10 cellular contexts compared by ENCODE assay signal in genomic region chr14:105026033-105026785, GRCh38. TPM values are rescaled to one million over a fixed set of nuclear protein-coding genes. Genes with fewer than 3 reads are reported as not detected.
DNase-seq lines count a peak whose midpoint lies in the region; ATAC-seq and TF ChIP-seq lines count a peak whose summit lies in the region.
"Had no signal": no experiment of that assay in that cellular context is flagged by ENCODE, and none has a peak within 500 bp of the region (broad histone marks: within the 10 kb centered on the region; RNA-seq: fewer than 3 reads in every experiment).

No MANE protein-coding gene starts in this region.

- peak; percentile 94 for DNase-seq in PC-3
- peak; percentile 68 for DNase-seq in choroid plexus epithelial cell (ENCODE audit: low read depth)
- no peak for DNase-seq in pons (ENCODE audit: low spot score)
- no peak for DNase-seq in COLO668 (lab: John Stamatoyannopoulos, UW; ENCODE audit: unreplicated experiment)
- no peak for DNase-seq in central memory CD4-positive, alpha-beta T cell
- DNase-seq: endodermal cell; NK-92 treated with Interleukin-12 subunit alpha and Interleukin-12 subunit beta, amount 100 ng/mL, for 24 hours had no signal

- no peak overlapping the region for H2AFZ ChIP-seq in PC-3 (ENCODE audit: low read length)

- H3K79me2 ChIP-seq in PC-3 (ENCODE audit: low read length), result peaks cover 17% of the 10 kb centered on the region

- no peaks in the 10 kb centered on the region for H3K9me2 ChIP-seq in PC-3 (replicated peaks; ENCODE audit: low read length)

- BruUV-seq in PC-3 (replicated peaks; lab: Mats Ljungman, UMichigan), result no TSS peak

- H3K27me3 ChIP-seq in PC-3 (ENCODE audit: low read length), result no peaks in the 10 kb centered on the region

- no peaks in the 10 kb centered on the region for H3K36me3 ChIP-seq in PC-3 (ENCODE audit: low read depth, low read length)

- peak overlapping the region; percentile 71 for H3K4me2 ChIP-seq in PC-3 (ENCODE audit: low read length)

- no peak for TF ChIP-seq CTCF in 22Rv1 (IDR thresholded peaks at IDR 0.05)
- no peak for TF ChIP-seq CTCF in PC-3 (conservative IDR thresholded peaks at IDR 0.05; ENCODE audit: low read depth, low read length)
- TF ChIP-seq CTCF in choroid plexus epithelial cell (conservative IDR thresholded peaks at IDR 0.05; ENCODE audit: low read depth, low read length), result no peak

- POLR2A ChIA-PET in PC-3 (lab: Charles Lee; ENCODE audit: unreplicated experiment), result interaction anchor here (0.7 to 1.0 kb wide), 2 partner anchors 47 to 53 kb away, joined by 3 to 4 read pairs; no protein-coding TSS in a partner anchor

- peak; percentile 31 for ATAC-seq in GM18861 (IDR thresholded peaks at IDR 0.05; ENCODE audit: unreplicated experiment)
- ATAC-seq in PC-3, result peak; percentile 21
- no peak for ATAC-seq in HG03159 (IDR thresholded peaks at IDR 0.05; ENCODE audit: unreplicated experiment)

- H3K9ac ChIP-seq in PC-3 (ENCODE audit: low read length), result peak overlapping the region; percentile 85

- CTCF ChIA-PET in PC-3 (lab: Charles Lee), result interaction anchor here (0.6 to 0.9 kb wide), 2 partner anchors 51 to 52 kb away, joined by 3 read pairs; no protein-coding TSS in a partner anchor

- no peaks in the 10 kb centered on the region for H4K20me1 ChIP-seq in PC-3 (ENCODE audit: low read length)

- intact Hi-C loops in PC-3 (cut with micrococcal nuclease), result no loop called here

- H3F3A ChIP-seq in PC-3 (ENCODE audit: low read length, unreplicated experiment), result peaks cover 38% of the 10 kb centered on the region

- H3K4me3 ChIP-seq in PC-3 (ENCODE audit: low read length) (peak overlapping the region; percentile 23; the same call in 1 of the 2 replicates), choroid plexus epithelial cell (ENCODE audit: low read depth, low read length) (no peak overlapping the region)

- H3K4me1 ChIP-seq in PC-3 (ENCODE audit: insufficient read depth, low read length), result peaks cover 67% of the 10 kb centered on the region

- peak overlapping the region; percentile 82 for H3K27ac ChIP-seq in 22Rv1
- peak overlapping the region; percentile 98 for H3K27ac ChIP-seq in PC-3 (ENCODE audit: low read length)

- no peaks in the 10 kb centered on the region for H3K9me3 ChIP-seq in PC-3 (ENCODE audit: low read length)

RNA-seq across cellular contexts. Expression of gene CDCA4, which starts 5.3 kb away (rescaled TPM):
- total RNA-seq in PC-3 (2014; rRNA removed), result 113 and 133 TPM in 2 replicates

RNA-seq across cellular contexts. Expression of gene GPR132, which starts 39.0 kb away (rescaled TPM):
- total RNA-seq in PC-3 (2014; rRNA removed), result 0.04 and 0.12 TPM in 2 replicates

RNA-seq across cellular contexts. Expression of gene CLBA1, which starts 40.6 kb away (rescaled TPM):
- total RNA-seq in PC-3 (2014; rRNA removed), result 19.2 and 27.5 TPM in 2 replicates

RNA-seq across cellular contexts. Expression of gene AHNAK2, which starts 48.0 kb away (rescaled TPM):
- total RNA-seq in PC-3 (2014; rRNA removed), result 25.0 and 31.1 TPM in 2 replicates

Comparison
In these comparisons a context has a peak if more than half of its experiments do, and no peak if none do; other contexts are left out.
1. DNase-seq: peak in PC-3 (single experiment) and choroid plexus epithelial cell (single experiment); none in pons (single experiment), COLO668 (single experiment) and central memory CD4-positive, alpha-beta T cell (single experiment).